23 cellular contexts compared by ENCODE assay signal in the genomic region with DNA sequence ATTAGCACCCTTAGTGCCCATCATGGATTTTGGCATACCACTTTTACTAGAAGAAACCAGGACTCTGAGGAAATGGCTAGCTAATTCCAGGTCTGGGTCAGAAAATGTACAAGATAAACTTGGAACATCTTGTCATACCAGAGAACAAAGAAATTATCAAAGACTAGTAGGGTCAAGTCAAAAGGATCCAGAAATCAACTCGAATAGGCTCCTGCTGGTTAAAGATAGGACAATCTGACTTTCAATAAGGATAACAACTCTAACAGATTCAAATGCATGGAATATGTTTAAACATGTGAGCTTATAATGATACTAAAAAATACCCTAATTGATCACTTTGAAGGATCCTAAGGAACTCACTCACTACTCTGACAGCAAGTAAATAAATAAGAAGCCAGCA. TPM values are rescaled to one million over a fixed set of nuclear protein-coding genes. Genes with fewer than 3 reads are reported as not detected.
DNase-seq lines count a peak whose midpoint lies in the region; ATAC-seq and TF ChIP-seq lines count a peak whose summit lies in the region.
"Had no signal": no experiment of that assay in that cellular context is flagged by ENCODE, and none has a peak within 500 bp of the region (broad histone marks: within the 10 kb centered on the region; RNA-seq: fewer than 3 reads in every experiment).

No MANE protein-coding gene starts in this region.

- no peaks in the 10 kb centered on the region for H3K79me2 ChIP-seq in GM23338 (replicated peaks; ENCODE audit: insufficient read depth)

- H3K4me3 Mint-ChIP-seq in GM23338, result no peak overlapping the region
- H3K4me3 Mint-ChIP-seq: CD14-positive monocyte; CD4-positive, alpha-beta T cell; CD8-positive, alpha-beta memory T cell; H9 had no signal

- peak overlapping the region; percentile 9; the same call in 1 of the 2 replicates for H3K4me2 ChIP-seq in GM23338
- H3K4me2 ChIP-seq: A549 had no signal

- H3K27ac ChIP-seq in GM23338 (ENCODE audit: low read depth), result no peak overlapping the region
- H3K27ac ChIP-seq in KOPT-K1 (ENCODE audit: low read depth, low read length, poor library complexity, severe bottlenecking), result peak overlapping the region; percentile 28
- no peak overlapping the region for H3K27ac ChIP-seq in iPS-20b (ENCODE audit: low read length)
- H3K27ac ChIP-seq in substantia nigra (ENCODE audit: low read depth, low read length, poor library complexity, severe bottlenecking), result no peak overlapping the region
- H3K27ac ChIP-seq: A549, GM23248 had no signal

- H3K9ac ChIP-seq in iPS-20b (ENCODE audit: low read depth, low read length), result no peak overlapping the region
- H3K9ac ChIP-seq: BLaER1 treated with 17β-estradiol and CSF1 and Interleukin-3, amounts not matched to agents 10 nM and 100 nM; GM23248 had no signal

- H3K36me3 ChIP-seq in GM23338 (ENCODE audit: insufficient read depth) (no peaks in the 10 kb centered on the region), KOPT-K1 (ENCODE audit: insufficient read depth, low read length) (no peaks in the 10 kb centered on the region), iPS-20b (ENCODE audit: insufficient read depth, low read depth, low read length) (no peaks in the 10 kb centered on the region)
- H3K36me3 ChIP-seq: BE2C had no signal

- ATAC-seq in GM23338 (no peak), HG03460 (IDR thresholded peaks at IDR 0.05; ENCODE audit: unreplicated experiment) (no peak)
- ATAC-seq: A549, GM12878, HCT116 had no signal

- peaks cover 23% of the 10 kb centered on the region; the same call in 1 of the 2 replicates for H3K27me3 ChIP-seq in GM23338 (ENCODE audit: insufficient read depth)
- peaks cover 40% of the 10 kb centered on the region; the same call in 1 of the 2 replicates for H3K27me3 ChIP-seq in iPS-20b (ENCODE audit: insufficient read depth, low read length)
- H3K27me3 ChIP-seq: BE2C; BLaER1 treated with 17β-estradiol and CSF1 and Interleukin-3, amounts not matched to agents 10 nM and 100 nM had no signal

- no peaks in the 10 kb centered on the region; the same call in 1 of the 2 replicates for H4K20me1 ChIP-seq in GM23338 (replicated peaks; ENCODE audit: insufficient read depth)

- H3K27me3 Mint-ChIP-seq in GM23338 (ENCODE audit: insufficient read depth, low read depth, poor library complexity), result peaks cover 12% of the 10 kb centered on the region
- H3K27me3 Mint-ChIP-seq: CD4-positive, alpha-beta T cell had no signal

- no peak overlapping the region for H3K4me3 ChIP-seq in GM23338
- H3K4me3 ChIP-seq in iPS-20b (ENCODE audit: low read length), result 0 out of 2 replicates have a peak overlapping the region, but pooled peaks have one; percentile 15
- H3K4me3 ChIP-seq: A549; BLaER1 treated with 17β-estradiol and CSF1 and Interleukin-3, amounts not matched to agents 10 nM and 100 nM; GM12878; GM23248 had no signal

- no peak overlapping the region for H2AFZ ChIP-seq in GM23338
- H2AFZ ChIP-seq: GM23248 had no signal

- no peaks in the 10 kb centered on the region for H3K9me2 ChIP-seq in GM23338 (ENCODE audit: insufficient read depth)

- no peaks in the 10 kb centered on the region for H3K9me3 ChIP-seq in KOPT-K1 (ENCODE audit: insufficient read depth, low read length, poor library complexity, severe bottlenecking)
- no peaks in the 10 kb centered on the region for H3K9me3 ChIP-seq in iPS-20b (ENCODE audit: insufficient read depth, low read depth, low read length)
- H3K9me3 ChIP-seq: A549, BE2C had no signal

- H3K9me3 Mint-ChIP-seq in GM23338, result no peaks in the 10 kb centered on the region
- H3K9me3 Mint-ChIP-seq: CD4-positive, alpha-beta T cell; CD8-positive, alpha-beta memory T cell; H9 had no signal

- no peaks in the 10 kb centered on the region for H3F3A ChIP-seq in GM23338 (replicated peaks; ENCODE audit: low read depth)

- no peak for TF ChIP-seq CTCF in GM23338 (conservative IDR thresholded peaks at IDR 0.05; ENCODE audit: low read depth in 2 of 2)

- H3K36me3 Mint-ChIP-seq in GM23338 (ENCODE audit: low read depth), result no peaks in the 10 kb centered on the region
- H3K36me3 Mint-ChIP-seq: CD8-positive, alpha-beta memory T cell had no signal

- peaks cover 20% of the 10 kb centered on the region for H3K4me1 Mint-ChIP-seq in GM23338

- H3K4me1 ChIP-seq in GM23338 (ENCODE audit: insufficient read depth) (peaks cover 13% of the 10 kb centered on the region; the same call in 1 of the 2 replicates), iPS-20b (ENCODE audit: insufficient read depth, low read length) (peaks cover 21% of the 10 kb centered on the region)
- H3K4me1 ChIP-seq: A549 had no signal

- DNase-seq in GM23338 (ENCODE audit: low spot score) (no peak), NCI-H82 (lab: John Stamatoyannopoulos, UW) (no peak), substantia nigra (lab: John Stamatoyannopoulos, UW) (no peak)
- DNase-seq: 8988T; ACHN; AML-193; BE2C; CD4-positive, alpha-beta T cell; CD8-positive, alpha-beta memory T cell; DMS 273 treated with DMSO at 0.1 percent for 48 hours; DMS79; EL; GDM1; GM23248; H9 had no signal

- no peak overlapping the region for H3K27ac Mint-ChIP-seq in GM23338
- H3K27ac Mint-ChIP-seq: CD4-positive, alpha-beta T cell; CD8-positive, alpha-beta memory T cell; H9 had no signal

TF ChIP-seq in GM23338, 12 proteins besides CTCF, POLR2A, EP300 and RAD21 (continues in another document):
- TF ChIP-seq, protein P1, sequence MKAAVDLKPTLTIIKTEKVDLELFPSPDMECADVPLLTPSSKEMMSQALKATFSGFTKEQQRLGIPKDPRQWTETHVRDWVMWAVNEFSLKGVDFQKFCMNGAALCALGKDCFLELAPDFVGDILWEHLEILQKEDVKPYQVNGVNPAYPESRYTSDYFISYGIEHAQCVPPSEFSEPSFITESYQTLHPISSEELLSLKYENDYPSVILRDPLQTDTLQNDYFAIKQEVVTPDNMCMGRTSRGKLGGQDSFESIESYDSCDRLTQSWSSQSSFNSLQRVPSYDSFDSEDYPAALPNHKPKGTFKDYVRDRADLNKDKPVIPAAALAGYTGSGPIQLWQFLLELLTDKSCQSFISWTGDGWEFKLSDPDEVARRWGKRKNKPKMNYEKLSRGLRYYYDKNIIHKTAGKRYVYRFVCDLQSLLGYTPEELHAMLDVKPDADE (IDR thresholded peaks at IDR 0.05), result no peak
- TF ChIP-seq JUNB (IDR thresholded peaks at IDR 0.05; ENCODE audit: unreplicated experiment) (no peak), STAT1 (IDR thresholded peaks at IDR 0.05; ENCODE audit: unreplicated experiment) (no peak), EZH2phosphoT487 (IDR thresholded peaks at IDR 0.05; ENCODE audit: unreplicated experiment) (no peak), POLR2AphosphoS5 (IDR thresholded peaks at IDR 0.05; ENCODE audit: low read depth) (no peak), NANOG (IDR thresholded peaks at IDR 0.05; ENCODE audit: borderline replicate concordance) (no peak), CREB1 (CRISPR knock-in tag; IDR thresholded peaks at IDR 0.05; ENCODE audit: low read depth) (no peak), ZNF114 (CRISPR knock-in tag; IDR thresholded peaks at IDR 0.05) (no peak), ZNF331 (CRISPR knock-in tag; IDR thresholded peaks at IDR 0.05; ENCODE audit: low read depth) (no peak)
- TF ChIP-seq, protein P2, sequence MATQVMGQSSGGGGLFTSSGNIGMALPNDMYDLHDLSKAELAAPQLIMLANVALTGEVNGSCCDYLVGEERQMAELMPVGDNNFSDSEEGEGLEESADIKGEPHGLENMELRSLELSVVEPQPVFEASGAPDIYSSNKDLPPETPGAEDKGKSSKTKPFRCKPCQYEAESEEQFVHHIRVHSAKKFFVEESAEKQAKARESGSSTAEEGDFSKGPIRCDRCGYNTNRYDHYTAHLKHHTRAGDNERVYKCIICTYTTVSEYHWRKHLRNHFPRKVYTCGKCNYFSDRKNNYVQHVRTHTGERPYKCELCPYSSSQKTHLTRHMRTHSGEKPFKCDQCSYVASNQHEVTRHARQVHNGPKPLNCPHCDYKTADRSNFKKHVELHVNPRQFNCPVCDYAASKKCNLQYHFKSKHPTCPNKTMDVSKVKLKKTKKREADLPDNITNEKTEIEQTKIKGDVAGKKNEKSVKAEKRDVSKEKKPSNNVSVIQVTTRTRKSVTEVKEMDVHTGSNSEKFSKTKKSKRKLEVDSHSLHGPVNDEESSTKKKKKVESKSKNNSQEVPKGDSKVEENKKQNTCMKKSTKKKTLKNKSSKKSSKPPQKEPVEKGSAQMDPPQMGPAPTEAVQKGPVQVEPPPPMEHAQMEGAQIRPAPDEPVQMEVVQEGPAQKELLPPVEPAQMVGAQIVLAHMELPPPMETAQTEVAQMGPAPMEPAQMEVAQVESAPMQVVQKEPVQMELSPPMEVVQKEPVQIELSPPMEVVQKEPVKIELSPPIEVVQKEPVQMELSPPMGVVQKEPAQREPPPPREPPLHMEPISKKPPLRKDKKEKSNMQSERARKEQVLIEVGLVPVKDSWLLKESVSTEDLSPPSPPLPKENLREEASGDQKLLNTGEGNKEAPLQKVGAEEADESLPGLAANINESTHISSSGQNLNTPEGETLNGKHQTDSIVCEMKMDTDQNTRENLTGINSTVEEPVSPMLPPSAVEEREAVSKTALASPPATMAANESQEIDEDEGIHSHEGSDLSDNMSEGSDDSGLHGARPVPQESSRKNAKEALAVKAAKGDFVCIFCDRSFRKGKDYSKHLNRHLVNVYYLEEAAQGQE (IDR thresholded peaks at IDR 0.05; ENCODE audit: unreplicated experiment), result no peak

RNA-seq across cellular contexts. Expression of a gene that starts 18.9 kb away (rescaled TPM):
- total RNA-seq in GM23338 (2014; rRNA removed; shearing (Covaris generic)), result 6.9 and 10.8 TPM in 2 replicates
- polyA plus RNA-seq in GM23338 (2016; fragmentation: Nextera tagmentation; extraction: Ambion mirVana), result 2.0 and 2.5 TPM in 2 replicates
- polyA plus RNA-seq: CD8-positive, alpha-beta memory T cell had no signal
